33 cellular contexts compared by ENCODE assay signal in the genomic region with DNA sequence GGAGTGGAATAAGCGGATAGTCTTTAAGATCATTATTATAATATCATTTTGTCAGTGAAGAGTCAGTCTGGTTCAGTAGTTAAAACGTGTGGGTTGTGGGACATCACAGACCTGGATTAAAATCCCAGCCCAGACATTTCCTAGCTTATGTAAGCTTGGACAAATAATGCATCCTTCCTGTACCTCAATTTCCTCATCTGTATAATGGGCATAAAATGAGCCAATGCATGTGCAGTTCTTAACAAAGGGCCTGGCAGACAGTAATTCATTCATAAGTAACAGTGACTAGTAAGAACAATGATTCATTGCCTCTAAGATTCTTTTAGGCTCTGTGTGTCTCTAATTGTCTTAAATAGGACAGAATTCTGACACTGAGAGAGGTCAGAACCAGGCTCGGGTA.
DNase-seq lines count a peak whose midpoint lies in the region; ATAC-seq, FAIRE-seq and TF ChIP-seq lines count a peak whose summit lies in the region.
"Had no signal": no experiment of that assay in that cellular context is flagged by ENCODE, and none has a peak within 500 bp of the region (broad histone marks: within the 10 kb centered on the region; RNA-seq: fewer than 3 reads in every experiment).

No MANE protein-coding gene starts in this region.

- no peak overlapping the region for H2AFZ ChIP-seq in HepG2 (ENCODE audit: low read length)
- H2AFZ ChIP-seq in K562 (ENCODE audit: low read depth, low read length), result no peak overlapping the region
- H2AFZ ChIP-seq in mesenchymal stem cell (ENCODE audit: low read depth, low read length), result no peak overlapping the region

- H3K27ac ChIP-seq in HepG2 (ENCODE audit: extremely low read length, insufficient read depth, low read length) (no peak overlapping the region), right lobe of liver (no peak overlapping the region), K562 (ENCODE audit: extremely low read depth, low read depth, low read length) (no peak overlapping the region), mesenchymal stem cell (ENCODE audit: low read length, poor library complexity, severe bottlenecking) (no peak overlapping the region)
- H3K27ac ChIP-seq: 22Rv1, A549, BLaER1, C4-2B had no signal

- H2BK15ac ChIP-seq in mesenchymal stem cell (ENCODE audit: low read depth, poor library complexity, severe bottlenecking), result no peak overlapping the region

- H4K8ac ChIP-seq in mesenchymal stem cell (ENCODE audit: low read length), result no peak overlapping the region

- H3K79me1 ChIP-seq in mesenchymal stem cell (replicated peaks; ENCODE audit: low read length, poor library complexity, severe bottlenecking), result no peaks in the 10 kb centered on the region

- CTCF ChIA-PET in HepG2 (lab: Yijun Ruan, JAX; ENCODE audit: low intra/inter-chr PET ratio, low total read pairs), result no interaction called here
- CTCF ChIA-PET in K562 (lab: Yijun Ruan, JAX; ENCODE audit: low intra/inter-chr PET ratio), result no interaction called here

- no peak overlapping the region for H2BK12ac ChIP-seq in mesenchymal stem cell (ENCODE audit: low read length in 2 of 2)

- TF ChIP-seq EP300 in HepG2 (IDR thresholded peaks at IDR 0.05; ENCODE audit: low read depth in 2 of 2, low read length in 2 of 2), result no peak
- no peak for TF ChIP-seq EP300 in HepG2 (CRISPR knock-in tag; IDR thresholded peaks at IDR 0.05; ENCODE audit: borderline replicate concordance)
- TF ChIP-seq EP300 in K562 (IDR thresholded peaks at IDR 0.05; ENCODE audit: low read length), result no peak

- H3K9me1 ChIP-seq in K562 (ENCODE audit: control insufficient read depth, insufficient read depth, low read length), result no peaks in the 10 kb centered on the region

- POLR2A ChIA-PET in HepG2 (lab: Yijun Ruan, JAX), result no interaction called here
- POLR2A ChIA-PET in K562 (lab: Yijun Ruan, JAX), result interaction anchor here (0.6 kb wide), 1 partner anchor 11 kb away, joined by 3 read pairs; no protein-coding TSS in a partner anchor

- H3K4me3 ChIP-seq in HepG2 (replicated peaks in 1 of 3; ENCODE audit: insufficient read depth in 1 of 3, low read depth in 2 of 3, low read length in 3 of 3) (no peak overlapping the region), right lobe of liver (no peak overlapping the region), K562 (no peak overlapping the region), mesenchymal stem cell (ENCODE audit: insufficient read depth in 1 of 2, low read depth in 1 of 2, low read length in 2 of 2) (no peak overlapping the region)
- H3K4me3 ChIP-seq: A549; BLaER1; BLaER1 treated with 17β-estradiol and CSF1 and Interleukin-3, amounts not matched to agents 10 nM and 100 nM had no signal

- FAIRE-seq in HepG2 (lab: Jason Lieb, UNC) (no peak), K562 (lab: Jason Lieb, UNC) (no peak)
- FAIRE-seq: A204.1, A549, D721Med had no signal

- H3K4ac ChIP-seq in mesenchymal stem cell (ENCODE audit: low read depth in 1 of 2, low read length in 2 of 2), result no peak overlapping the region

- H3K9me3 ChIP-seq in HepG2 (ENCODE audit: low read length), result no peaks in the 10 kb centered on the region
- H3K9me3 ChIP-seq in right lobe of liver, result no peaks in the 10 kb centered on the region
- no peaks in the 10 kb centered on the region for H3K9me3 ChIP-seq in K562 (replicated peaks; ENCODE audit: control insufficient read depth, insufficient read depth, low read depth, low read length)
- no peaks in the 10 kb centered on the region for H3K9me3 ChIP-seq in mesenchymal stem cell (ENCODE audit: control insufficient read depth, low read length)
- H3K9me3 ChIP-seq: A549; BE2C; BLaER1; BLaER1 treated with 17β-estradiol and CSF1 and Interleukin-3, amounts not matched to agents 10 nM and 100 nM; Caco-2 had no signal

- H2BK120ac ChIP-seq in mesenchymal stem cell (ENCODE audit: low read depth, low read length), result no peak overlapping the region

- no peak overlapping the region for H3K4me2 ChIP-seq in HepG2 (ENCODE audit: low read depth, low read length)
- H3K4me2 ChIP-seq in K562 (ENCODE audit: insufficient read depth, low read length), result no peak overlapping the region
- no peak overlapping the region for H3K4me2 ChIP-seq in mesenchymal stem cell (ENCODE audit: low read length, poor library complexity, severe bottlenecking)
- H3K4me2 ChIP-seq: A549, BLaER1 had no signal

- TF ChIP-seq POLR2A in HepG2 (IDR thresholded peaks at IDR 0.05; ENCODE audit: insufficient read depth in 1 of 2, low read depth in 2 of 2, low read length in 2 of 2) (no peak), right lobe of liver (IDR thresholded peaks at IDR 0.05) (no peak), K562 (conservative IDR thresholded peaks at IDR 0.05) (no peak)

- H3K9ac ChIP-seq in HepG2 (ENCODE audit: insufficient read depth, low read depth, low read length), result no peak overlapping the region
- H3K9ac ChIP-seq in K562 (ENCODE audit: insufficient read depth in 1 of 2, low read depth in 2 of 2, low read length in 2 of 2), result no peak overlapping the region
- H3K9ac ChIP-seq in mesenchymal stem cell (ENCODE audit: low read length), result peak overlapping the region; percentile 66
- H3K9ac ChIP-seq: BLaER1; BLaER1 treated with 17β-estradiol and CSF1 and Interleukin-3, amounts not matched to agents 10 nM and 100 nM had no signal

- no peak overlapping the region for H2BK5ac ChIP-seq in mesenchymal stem cell (ENCODE audit: low read depth, low read length, poor library complexity, severe bottlenecking)

- no peak overlapping the region for H3K14ac ChIP-seq in mesenchymal stem cell (ENCODE audit: low read length in 2 of 2)

- no peaks in the 10 kb centered on the region for H3K79me2 ChIP-seq in HepG2 (ENCODE audit: insufficient read depth, low read length)
- H3K79me2 ChIP-seq in K562 (ENCODE audit: control insufficient read depth, insufficient read depth, low read length), result no peaks in the 10 kb centered on the region

- H3K4me1 ChIP-seq in HepG2 (ENCODE audit: insufficient read depth, low read length) (no peaks in the 10 kb centered on the region), right lobe of liver (no peaks in the 10 kb centered on the region), K562 (replicated peaks in 1 of 2; ENCODE audit: control insufficient read depth in 2 of 2, insufficient read depth in 2 of 2, low read length in 2 of 2) (peaks cover 4 to 11% of the 10 kb centered on the region in 2 experiments; a peak in 3 of 5 replicates), mesenchymal stem cell (ENCODE audit: control insufficient read depth, insufficient read depth, low read depth, low read length) (no peaks in the 10 kb centered on the region)
- H3K4me1 ChIP-seq: A549, BE2C, Caco-2 had no signal

- H3K27me3 ChIP-seq in HepG2 (ENCODE audit: control insufficient read depth in 1 of 2, insufficient read depth in 2 of 2, low read length in 2 of 2), result peaks cover 0 to 1% of the 10 kb centered on the region in 2 experiments; a peak in 2 of 5 replicates
- H3K27me3 ChIP-seq in right lobe of liver, result no peaks in the 10 kb centered on the region
- peaks cover 2 to 8% of the 10 kb centered on the region in 2 experiments; a peak in 4 of 5 replicates for H3K27me3 ChIP-seq in K562 (ENCODE audit: control insufficient read depth in 2 of 2, insufficient read depth in 2 of 2, low read length in 2 of 2)
- peaks cover 0 to 3% of the 10 kb centered on the region in 2 experiments for H3K27me3 ChIP-seq in mesenchymal stem cell (ENCODE audit: control insufficient read depth in 1 of 2, insufficient read depth in 1 of 2, low read length in 2 of 2)
- H3K27me3 ChIP-seq: BE2C; BLaER1; BLaER1 treated with 17β-estradiol and CSF1 and Interleukin-3, amounts not matched to agents 10 nM and 100 nM had no signal

- no peak for ATAC-seq in HepG2
- no peak for ATAC-seq in right lobe of liver
- ATAC-seq in K562, result no peak
- ATAC-seq: CD8-positive, alpha-beta T cell had no signal

- H3K18ac ChIP-seq in mesenchymal stem cell (ENCODE audit: low read depth in 1 of 2, low read length in 2 of 2), result no peak overlapping the region

- H3K36me3 ChIP-seq in HepG2 (replicated peaks in 1 of 2; ENCODE audit: control insufficient read depth in 1 of 2, insufficient read depth in 2 of 2, low read length in 2 of 2) (no peaks in the 10 kb centered on the region), right lobe of liver (no peaks in the 10 kb centered on the region), K562 (ENCODE audit: control insufficient read depth, insufficient read depth, low read length) (no peaks in the 10 kb centered on the region), mesenchymal stem cell (ENCODE audit: control insufficient read depth in 1 of 2, insufficient read depth in 2 of 2, low read depth in 1 of 2, low read length in 2 of 2) (no peaks in the 10 kb centered on the region)
- H3K36me3 ChIP-seq: BE2C; BLaER1; BLaER1 treated with 17β-estradiol and CSF1 and Interleukin-3, amounts not matched to agents 10 nM and 100 nM had no signal

- BruUV-seq in HepG2 (replicated peaks; lab: Mats Ljungman, UMichigan) (no TSS peak), K562 (replicated peaks; lab: Mats Ljungman, UMichigan) (no TSS peak)

- in situ Hi-C loops in HepG2 (cut with HindIII; ENCODE audit: extremely low pct_ligation_motif_present, low pct_unique_long_range_greater_than_20kb) (no loop called here), K562 (cut with MboI) (no loop called here)

- no peak for DNase-seq in HepG2 (ENCODE audit: low spot score)
- no peak for DNase-seq in right lobe of liver
- DNase-seq in K562 (ENCODE audit: extremely low read depth in 1 of 4, low spot score in 3 of 4), result no peak
- no peak for DNase-seq in mesenchymal stem cell
- no peak for DNase-seq in NCI-H2196 treated with DMSO at 0.1 percent for 48 hours (lab: John Stamatoyannopoulos, UW; ENCODE audit: unreplicated experiment)
- no peak for DNase-seq in activated naive CD4-positive, alpha-beta T cell treated with Interleukin-2 at 50 U/mL for 16 hours
- DNase-seq: 8988T; ACHN; AML-193; BE2C; C1 segment of cervical spinal cord; Caco-2; Calu3; CD4-positive, alpha-beta memory T cell; CD4-positive, alpha-beta T cell; CD4-positive, CD25-positive, alpha-beta regulatory T cell; CD8-positive, alpha-beta memory T cell; CD8-positive, alpha-beta T cell; COR-L47; DMS 273 treated with DMSO at 0.1 percent for 48 hours; DMS153; DMS53; DMS79; DMS79 treated with DMSO at 0.1 percent for 48 hours; DND-41; EL had no signal

- H2AK5ac ChIP-seq in mesenchymal stem cell (ENCODE audit: low read length, severe bottlenecking), result no peak overlapping the region

- no peak for TF ChIP-seq RAD21 in HepG2 (CRISPR knock-in tag; IDR thresholded peaks at IDR 0.05)
- TF ChIP-seq RAD21 in K562 (CRISPR knock-in tag; conservative IDR thresholded peaks at IDR 0.05 in 1 of 2, IDR thresholded peaks at IDR 0.05 in 1 of 2), result no peak

- no peaks in the 10 kb centered on the region for H4K20me1 ChIP-seq in HepG2 (ENCODE audit: insufficient read depth, low read length)
- peaks cover 3% of the 10 kb centered on the region; the same call in 1 of the 2 replicates for H4K20me1 ChIP-seq in K562 (replicated peaks; ENCODE audit: control insufficient read depth, insufficient read depth, low read length)
- H4K20me1 ChIP-seq: BLaER1; BLaER1 treated with 17β-estradiol and CSF1 and Interleukin-3, amounts not matched to agents 10 nM and 100 nM had no signal

- no peak overlapping the region for H3K23ac ChIP-seq in mesenchymal stem cell (ENCODE audit: low read length in 2 of 2)

- TF ChIP-seq CTCF in HepG2 (CRISPR knock-in tag; IDR thresholded peaks at IDR 0.05) (no peak), right lobe of liver (IDR thresholded peaks at IDR 0.05) (no peak), K562 (IDR thresholded peaks at IDR 0.05 in 2 of 3, conservative IDR thresholded peaks at IDR 0.05 in 1 of 3; ENCODE audit: insufficient read depth in 2 of 3, low read depth in 1 of 3, low read length in 3 of 3) (no peak)

- WGBS in HepG2 (ENCODE audit: low lambda C conversion rate), result 12% methylated on average over 3 of the region's 3 CpGs
- 37% methylated on average over 3 of the region's 3 CpGs for WGBS in right lobe of liver (ENCODE audit: insufficient coverage, low coverage, low lambda C conversion rate, missing lambda C conversion rate)
- WGBS in K562 (ENCODE audit: insufficient coverage, low coverage, missing lambda C conversion rate), result 13% methylated on average over 3 of the region's 3 CpGs
- 63% methylated on average over 2 of the region's 3 CpGs for WGBS in mesenchymal stem cell

- intact Hi-C loops in HepG2 (cut with micrococcal nuclease; ENCODE audit: unreplicated experiment) (loop anchor here (5.0 to 10.0 kb wide), 2 partner anchors 265 to 292 kb away; no protein-coding TSS in a partner anchor), right lobe of liver (cut with DNase I) (no loop called here), K562 (cut with micrococcal nuclease) (loop anchor here (2.0 kb wide), 2 partner anchors 105 to 261 kb away; no protein-coding TSS in a partner anchor)

- no peak overlapping the region for H4K91ac ChIP-seq in mesenchymal stem cell (ENCODE audit: low read length)

Comparison
In these comparisons a context has a peak if more than half of its experiments do, and no peak if none do; other contexts are left out.
1. intact Hi-C loops: an anchor here in HepG2 (5.0 to 10.0 kb wide) and K562 (2.0 kb wide); none called in right lobe of liver.